8 cellular contexts compared by ENCODE assay signal in the genomic region with DNA sequence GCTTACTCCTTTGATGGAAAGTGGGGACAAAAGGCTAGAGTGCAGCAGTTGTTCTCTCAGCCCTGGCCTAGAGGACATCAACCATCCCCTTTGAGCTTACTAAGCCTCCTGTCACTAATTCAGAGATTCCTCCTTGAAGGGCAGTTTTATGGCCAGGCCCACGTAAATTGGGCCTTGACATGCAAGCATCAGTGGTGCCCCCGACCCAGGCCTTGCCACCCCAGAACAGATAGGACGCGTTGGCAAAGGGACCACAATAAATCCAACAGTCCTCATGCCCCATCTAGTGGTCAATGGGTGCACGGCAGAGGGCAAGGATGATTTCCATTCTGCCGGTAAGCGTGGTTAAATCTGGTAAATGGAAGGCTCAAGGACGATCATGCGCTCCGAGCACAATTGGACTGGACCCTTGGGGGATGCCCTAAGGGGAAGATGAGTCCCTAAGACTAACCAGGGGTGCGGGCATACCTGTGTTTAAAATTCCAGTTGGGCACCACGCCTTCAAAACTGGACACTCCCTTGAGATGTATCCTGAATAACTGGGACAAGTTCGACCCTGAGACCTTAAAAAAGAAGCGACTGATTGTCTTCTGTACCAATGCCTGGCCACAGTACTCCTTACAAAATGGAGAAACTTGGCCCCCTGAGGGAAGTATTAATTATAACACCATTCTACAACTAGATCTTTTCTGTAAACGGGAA. TPM values are rescaled to one million over a fixed set of nuclear protein-coding genes. Genes with fewer than 3 reads are reported as not detected.
DNase-seq lines count a peak whose midpoint lies in the region; ATAC-seq and TF ChIP-seq lines count a peak whose summit lies in the region.

No MANE protein-coding gene starts in this region.

- in situ Hi-C loops in SK-MEL-5 (cut with HindIII; ENCODE audit: low pct_unique_long_range_greater_than_20kb, low sequenced_read_pairs): no loop called here

- peaks cover 68% of the 10 kb centered on the region for H3K4me1 ChIP-seq in psoas muscle

- intact Hi-C loops in Right ventricle myocardium inferior (cut with DNase I) (loop anchor here (5.0 kb wide), 1 partner anchor 337 kb away; no protein-coding TSS in a partner anchor), psoas muscle (cut with DNase I) (loop anchor here (5.0 to 10.0 kb wide), 3 partner anchors 37 to 337 kb away; no protein-coding TSS in a partner anchor)

- no peak overlapping the region for H3K4me3 ChIP-seq in psoas muscle

- H3K27ac ChIP-seq in psoas muscle: peak overlapping the region; percentile 33

- no peaks in the 10 kb centered on the region for H3K9me3 ChIP-seq in psoas muscle

- peak; percentile 88 for TF ChIP-seq CTCF in psoas muscle (IDR thresholded peaks at IDR 0.05)

- H3K36me3 ChIP-seq in psoas muscle (ENCODE audit: insufficient read depth in 1 of 2, low read depth in 1 of 2): no peaks in the 10 kb centered on the region

- H3K27me3 ChIP-seq in psoas muscle (ENCODE audit: insufficient read depth in 3 of 3, low read length in 2 of 3): no peaks in the 10 kb centered on the region

- 43 to 57% (median 46%) methylated on average over 15 of the region's 15 CpGs for WGBS in psoas muscle, 3 donors

- DNase-seq in COLO668 (lab: John Stamatoyannopoulos, UW; ENCODE audit: unreplicated experiment) (peak; percentile 22), SK-MEL-5 (ENCODE audit: low read depth, low spot score) (peak; percentile 66), Right ventricle myocardium inferior (ENCODE audit: missing footprints) (no peak), psoas muscle (peak; percentile 47 to 76), GF-D8 (lab: John Stamatoyannopoulos, UW) (no peak)
- DNase-seq in activated naive CD4-positive, alpha-beta T cell treated with anti-CD3 and anti-CD28 coated beads, Interleukin-2, amount 50 U/mL, for 16 hours: peak; percentile 69

- peak; percentile 94 for ATAC-seq in GM19351 (IDR thresholded peaks at IDR 0.05; ENCODE audit: unreplicated experiment)
- ATAC-seq in HG03469 (IDR thresholded peaks at IDR 0.05; ENCODE audit: unreplicated experiment): peak; percentile 85
- peak; percentile 79 for ATAC-seq in Right ventricle myocardium inferior
- peak; percentile 81 to 89 (median 83) for ATAC-seq in psoas muscle

RNA-seq across cellular contexts. Expression of gene CEP85L, which starts 32.6 kb away (rescaled TPM):
- total RNA-seq in SK-MEL-5 (2014; rRNA removed; shearing (Covaris generic)): 12.1 and 16.5 TPM in 2 replicates
- polyA plus RNA-seq in SK-MEL-5 (2015; cell fraction: cytosol; rRNA removed): 4.7 and 9.4 TPM in 2 replicates
- polyA plus RNA-seq in SK-MEL-5 (2015; cell fraction: nucleus; rRNA removed): 95.9 and 119 TPM in 2 replicates
- total RNA-seq in Right ventricle myocardium inferior: 16.7 TPM
- total RNA-seq in psoas muscle: 10 to 100 TPM; 18.9 to 25.1 (median 21.9) TPM
- 1 to 10 TPM; 2.3 to 6.9 (median 5.0) TPM for polyA plus RNA-seq in psoas muscle

Comparison
In these comparisons a context has a peak if more than half of its experiments do, and no peak if none do; other contexts are left out.
1. DNase-seq: peak in COLO668 (single experiment), SK-MEL-5 (single experiment), activated naive CD4-positive, alpha-beta T cell treated with anti-CD3 and anti-CD28 coated beads, Interleukin-2, amount 50 U/mL, for 16 hours (single experiment) and psoas muscle (2 of 2); none in Right ventricle myocardium inferior (single experiment) and GF-D8 (single experiment).
2. Peak in every context shown above with its lines, with median percentiles within 50 percentile points of each other: ATAC-seq.